8 cellular contexts compared by ENCODE assay signal in the genomic region with DNA sequence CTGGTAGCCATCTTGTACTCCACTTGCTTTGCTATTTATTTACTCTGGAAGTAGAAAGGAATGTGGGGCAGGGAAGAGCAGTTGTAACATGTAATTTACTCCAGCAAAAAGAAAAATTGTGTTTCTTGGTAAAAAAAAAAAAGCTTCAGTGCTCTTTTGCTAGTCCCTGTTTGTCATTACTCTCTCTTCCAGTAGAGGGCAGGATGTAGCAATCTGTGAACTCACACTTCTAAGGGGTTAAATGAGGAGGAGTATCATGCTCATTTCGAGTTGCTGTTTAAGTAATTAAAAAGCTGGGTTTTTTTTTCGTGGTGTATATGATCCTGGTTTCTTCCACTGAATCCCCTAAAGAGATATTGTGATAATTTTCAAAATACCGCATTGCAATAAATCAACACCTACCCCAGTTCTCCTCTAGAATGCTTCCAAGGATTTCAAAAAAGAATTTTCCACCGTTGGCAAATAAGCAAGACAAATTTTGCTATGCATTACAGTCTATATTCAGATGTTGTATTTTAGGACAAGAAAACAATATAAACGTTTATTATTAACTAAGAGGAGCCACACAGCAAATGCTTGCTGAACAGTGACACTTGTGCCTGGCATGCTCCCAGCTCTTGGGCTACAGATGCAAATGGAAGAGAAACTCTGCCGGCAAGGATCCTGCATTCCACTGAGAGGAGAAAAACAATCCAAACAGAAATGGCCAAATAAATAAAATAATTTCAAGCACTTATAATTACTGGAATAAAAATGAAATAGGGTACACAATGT.
DNase-seq lines count a peak whose midpoint lies in the region; ATAC-seq and TF ChIP-seq lines count a peak whose summit lies in the region.

No MANE protein-coding gene starts in this region.

- no peaks in the 10 kb centered on the region; the same call in 1 of the 2 replicates for H3K4me1 ChIP-seq in Panc1 (ENCODE audit: control insufficient read depth, insufficient read depth, low read length)
- H3K4me1 ChIP-seq in esophagus squamous epithelium = peaks cover 0 to 14% (median 0%) of the 10 kb centered on the region in 3 donors
- no peaks in the 10 kb centered on the region for H3K4me1 ChIP-seq in gastroesophageal sphincter

- H3K36me3 ChIP-seq in Panc1 (ENCODE audit: control insufficient read depth, insufficient read depth, low read length) = no peaks in the 10 kb centered on the region
- H3K36me3 ChIP-seq in esophagus squamous epithelium = no peaks in the 10 kb centered on the region
- H3K36me3 ChIP-seq in gastroesophageal sphincter = no peaks in the 10 kb centered on the region

- H3K9me3 Mint-ChIP-seq in stimulated activated naive CD8-positive, alpha-beta T cell treated with anti-CD3 and anti-CD28 coated beads, Interleukin-15, amount 100 ng/mL, for 72 hours = peaks cover 11 to 15% of the 10 kb centered on the region in 2 donors

- TF ChIP-seq POLR2A in esophagus squamous epithelium (IDR thresholded peaks at IDR 0.05) (no peak), gastroesophageal sphincter (IDR thresholded peaks at IDR 0.05) (no peak)

- H3K27me3 ChIP-seq in Panc1 (ENCODE audit: control insufficient read depth, insufficient read depth, low read length) = no peaks in the 10 kb centered on the region
- no peaks in the 10 kb centered on the region for H3K27me3 ChIP-seq in esophagus squamous epithelium
- no peaks in the 10 kb centered on the region for H3K27me3 ChIP-seq in gastroesophageal sphincter

- DNase-seq in Ammon's horn (ENCODE audit: low spot score) = peak; percentile 70
- peak; percentile 12 for DNase-seq in GM19240 (ENCODE audit: insufficient read length, low spot score)
- DNase-seq in Jurkat, Clone E6-1 (ENCODE audit: low read depth, low spot score) = peak; percentile 58
- DNase-seq in Panc1 (ENCODE audit: low read depth, low spot score) = no peak
- no peak for DNase-seq in esophagus squamous epithelium (lab: John Stamatoyannopoulos, UW)
- DNase-seq in pons (ENCODE audit: low spot score) = peak; percentile 81
- no peak for DNase-seq in stimulated activated naive CD8-positive, alpha-beta T cell treated with anti-CD3 and anti-CD28 coated beads, Interleukin-15, amount 100 ng/mL, for 72 hours

- no peaks in the 10 kb centered on the region for H3K27me3 Mint-ChIP-seq in stimulated activated naive CD8-positive, alpha-beta T cell treated with anti-CD3 and anti-CD28 coated beads, Interleukin-15, amount 100 ng/mL, for 72 hours

- no peak for ATAC-seq in Panc1
- no peak for ATAC-seq in gastroesophageal sphincter
- no peak for ATAC-seq in stimulated activated naive CD8-positive, alpha-beta T cell treated with anti-CD3 and anti-CD28 coated beads, Interleukin-15, amount 100 ng/mL, for 72 hours

- CTCF ChIA-PET in Panc1 (lab: Charles Lee) = interaction anchor here (0.6 to 0.8 kb wide), 2 partner anchors 257 to 284 kb away, joined by 3 to 4 read pairs; no protein-coding TSS in a partner anchor

- H3K4me3 Mint-ChIP-seq in stimulated activated naive CD8-positive, alpha-beta T cell treated with anti-CD3 and anti-CD28 coated beads, Interleukin-15, amount 100 ng/mL, for 72 hours = no peak overlapping the region

- no peak overlapping the region for H3K4me3 ChIP-seq in Jurkat, Clone E6-1 (ENCODE audit: low read length)
- H3K4me3 ChIP-seq in Panc1 (ENCODE audit: low read depth in 2 of 2, low read length in 2 of 2) (no peak overlapping the region), esophagus squamous epithelium (no peak overlapping the region), gastroesophageal sphincter (no peak overlapping the region)

- peak; percentile 76; the same call in 1 of the 2 replicates for TF ChIP-seq CTCF in Panc1 (IDR thresholded peaks at IDR 0.05)
- TF ChIP-seq CTCF in esophagus squamous epithelium (IDR thresholded peaks at IDR 0.05) = peak in 5 of 6 experiments; percentile 32 to 54 (median 42)
- TF ChIP-seq CTCF in gastroesophageal sphincter (IDR thresholded peaks at IDR 0.05) = peak in 2 of 4 experiments; percentile 32 to 61

- H3K27ac ChIP-seq in Panc1 (ENCODE audit: low read length) (no peak overlapping the region), esophagus squamous epithelium (no peak overlapping the region), gastroesophageal sphincter (no peak overlapping the region)

- no peak for TF ChIP-seq EP300 in gastroesophageal sphincter (IDR thresholded peaks at IDR 0.05)

- H3K9me3 ChIP-seq in Panc1 (ENCODE audit: control insufficient read depth, insufficient read depth, low read depth, low read length) = no peaks in the 10 kb centered on the region
- no peaks in the 10 kb centered on the region for H3K9me3 ChIP-seq in esophagus squamous epithelium
- H3K9me3 ChIP-seq in gastroesophageal sphincter = no peaks in the 10 kb centered on the region

- WGBS in esophagus squamous epithelium, 2 donors = 7 to 14% methylated on average over 6 of the region's 6 CpGs
- WGBS in gastroesophageal sphincter (ENCODE audit: low coverage in 1 of 2), 2 donors = 7 to 10% methylated on average over 6 of the region's 6 CpGs

- no peak overlapping the region for H3K27ac Mint-ChIP-seq in stimulated activated naive CD8-positive, alpha-beta T cell treated with anti-CD3 and anti-CD28 coated beads, Interleukin-15, amount 100 ng/mL, for 72 hours

- in situ Hi-C loops in Panc1 (cut with HindIII; ENCODE audit: low pct_unique_long_range_greater_than_20kb, low sequenced_read_pairs) = no loop called here

- intact Hi-C loops in Panc1 (cut with micrococcal nuclease; ENCODE audit: unreplicated experiment) (no loop called here), esophagus squamous epithelium (cut with DNase I) (no loop called here)

- H3K4me1 Mint-ChIP-seq in stimulated activated naive CD8-positive, alpha-beta T cell treated with anti-CD3 and anti-CD28 coated beads, Interleukin-15, amount 100 ng/mL, for 72 hours = no peaks in the 10 kb centered on the region

- no TSS peak for BruUV-seq in Panc1 (replicated peaks; lab: Mats Ljungman, UMichigan)

- POLR2A ChIA-PET in Panc1 (lab: Charles Lee) = no interaction called here

Comparison
In these comparisons a context has a peak if more than half of its experiments do, and no peak if none do; other contexts are left out.
1. DNase-seq: peak in Ammon's horn (single experiment), GM19240 (single experiment), Jurkat, Clone E6-1 (single experiment) and pons (single experiment); none in Panc1 (single experiment), esophagus squamous epithelium (single experiment) and stimulated activated naive CD8-positive, alpha-beta T cell treated with anti-CD3 and anti-CD28 coated beads, Interleukin-15, amount 100 ng/mL, for 72 hours (0 of 2).